Comparison of ENCODE assay signal across 31 cellular contexts in genomic region chr12:84455598-84455997, GRCh38.
"Had no signal": no experiment of that assay in that cellular context is flagged by ENCODE, and none has a peak within 500 bp of the region (broad histone marks: within the 10 kb centered on the region; RNA-seq: fewer than 3 reads in every experiment).

No MANE protein-coding gene starts in this region.

- H3K36me3 ChIP-seq: adrenal gland, Peyer's patch, SJSA1 had no signal

- DNase-seq: activated CD4-positive, alpha-beta T cell treated with anti-CD3 and anti-CD28 coated beads, Interleukin-2, amount 10 ng/mL, durations not matched to agents 24 days and 14 days; activated CD4-positive, alpha-beta T cell treated with anti-CD3 and anti-CD28 coated beads, Interleukin-2, amount 50 U/mL, for 4 hours; activated CD8-positive, alpha-beta T cell treated with anti-CD3 and anti-CD28 coated beads for 36 hours; activated effector memory CD4-positive, alpha-beta T cell treated with anti-CD3 and anti-CD28 coated beads, Interleukin-2, amount 50 U/mL, for 16 hours; activated naive CD4-positive, alpha-beta T cell; activated naive CD4-positive, alpha-beta T cell treated with anti-CD3 and anti-CD28 coated beads, Interleukin-2, amount 50 U/mL, for 16 hours; activated naive CD8-positive, alpha-beta T cell treated with anti-CD3 and anti-CD28 coated beads, Interleukin-2, amount 10 ng/mL, durations not matched to agents 7 days and 5 days; activated T-cell treated with anti-CD3 and anti-CD28 coated beads, Interleukin-2, amount 50 U/mL, for 1 hour; activated T-cell treated with anti-CD3 and anti-CD28 coated beads, Interleukin-2, amount 50 U/mL, for 72 hours; adrenal gland; body of pancreas; central memory CD4-positive, alpha-beta T cell; NCI-H1092 treated with DMSO at 0.1 percent for 48 hours; NCI-H1417; NCI-H146; NCI-H187; NCI-H2029 treated with DMSO at 0.1 percent for 48 hours; NCI-H2107; NCI-H2171; NCI-H510A; NCI-H526; NCI-H748 treated with DMSO at 0.1 percent for 48 hours; NK-92 treated with Interleukin-12 subunit alpha and Interleukin-12 subunit beta, amount 100 ng/mL, for 24 hours; PC-3; Peyer's patch; RPMI8226; SHP77 treated with DMSO at 0.1 percent for 48 hours had no signal

- H3K36me3 Mint-ChIP-seq: activated naive CD8-positive, alpha-beta T cell treated with anti-CD3 and anti-CD28 coated beads, Interleukin-2, amount 10 ng/mL, durations not matched to agents 7 days and 5 days had no signal

- H3K27me3 ChIP-seq: adrenal gland, body of pancreas, Peyer's patch, SJSA1 had no signal

- H3K4me3 ChIP-seq: adrenal gland, body of pancreas, Peyer's patch, SJSA1 had no signal

- H3K27ac ChIP-seq: adrenal gland, body of pancreas, Peyer's patch, SJSA1 had no signal

- H3K4me1 ChIP-seq: adrenal gland, body of pancreas, Peyer's patch, SJSA1 had no signal

- ATAC-seq: activated CD8-positive, alpha-beta T cell treated with anti-CD3 and anti-CD28 coated beads for 36 hours; activated T-cell treated with anti-CD3 and anti-CD28 coated beads, Interleukin-2, amount 50 U/mL, for 72 hours; activated T-helper 17 cell treated with anti-CD3 and anti-CD28 coated beads, Interleukin-2, amount 50 U/mL, for 72 hours; body of pancreas; PC-3 had no signal

- H3K4me3 Mint-ChIP-seq: activated CD4-positive, alpha-beta T cell treated with anti-CD3 and anti-CD28 coated beads, Interleukin-2, amount 10 ng/mL, durations not matched to agents 24 days and 14 days; activated CD8-positive, alpha-beta T cell treated with anti-CD3 and anti-CD28 coated beads for 36 hours; activated naive CD8-positive, alpha-beta T cell treated with anti-CD3 and anti-CD28 coated beads, Interleukin-2, amount 10 ng/mL, durations not matched to agents 7 days and 5 days; activated T-cell treated with anti-CD3 and anti-CD28 coated beads, Interleukin-2, amount 50 U/mL, for 72 hours; activated T-helper 17 cell treated with anti-CD3 and anti-CD28 coated beads, Interleukin-2, amount 50 U/mL, for 72 hours had no signal

- H3K9me3 Mint-ChIP-seq: activated CD4-positive, alpha-beta T cell treated with anti-CD3 and anti-CD28 coated beads, Interleukin-2, amount 10 ng/mL, durations not matched to agents 24 days and 14 days; activated CD8-positive, alpha-beta T cell treated with anti-CD3 and anti-CD28 coated beads for 36 hours; activated naive CD8-positive, alpha-beta T cell treated with anti-CD3 and anti-CD28 coated beads, Interleukin-2, amount 10 ng/mL, durations not matched to agents 7 days and 5 days; activated T-helper 17 cell treated with anti-CD3 and anti-CD28 coated beads, Interleukin-2, amount 50 U/mL, for 72 hours had no signal

- H3K4me1 Mint-ChIP-seq: activated CD4-positive, alpha-beta T cell treated with anti-CD3 and anti-CD28 coated beads, Interleukin-2, amount 10 ng/mL, durations not matched to agents 24 days and 14 days; activated naive CD8-positive, alpha-beta T cell treated with anti-CD3 and anti-CD28 coated beads, Interleukin-2, amount 10 ng/mL, durations not matched to agents 7 days and 5 days; activated T-helper 17 cell treated with anti-CD3 and anti-CD28 coated beads, Interleukin-2, amount 50 U/mL, for 72 hours had no signal

- H3K27ac Mint-ChIP-seq: activated CD4-positive, alpha-beta T cell treated with anti-CD3 and anti-CD28 coated beads, Interleukin-2, amount 10 ng/mL, durations not matched to agents 24 days and 14 days; activated CD8-positive, alpha-beta T cell treated with anti-CD3 and anti-CD28 coated beads for 36 hours; activated naive CD8-positive, alpha-beta T cell treated with anti-CD3 and anti-CD28 coated beads, Interleukin-2, amount 10 ng/mL, durations not matched to agents 7 days and 5 days; activated T-cell treated with anti-CD3 and anti-CD28 coated beads, Interleukin-2, amount 50 U/mL, for 72 hours; activated T-helper 17 cell treated with anti-CD3 and anti-CD28 coated beads, Interleukin-2, amount 50 U/mL, for 72 hours had no signal

- H3K9me3 ChIP-seq: adrenal gland, body of pancreas, Peyer's patch, SJSA1 had no signal

- FAIRE-seq: astrocyte, TTC549 had no signal

- H3K27me3 Mint-ChIP-seq: activated CD4-positive, alpha-beta T cell treated with anti-CD3 and anti-CD28 coated beads, Interleukin-2, amount 10 ng/mL, durations not matched to agents 24 days and 14 days; activated CD8-positive, alpha-beta T cell treated with anti-CD3 and anti-CD28 coated beads for 36 hours; activated naive CD8-positive, alpha-beta T cell treated with anti-CD3 and anti-CD28 coated beads, Interleukin-2, amount 10 ng/mL, durations not matched to agents 7 days and 5 days; activated T-helper 17 cell treated with anti-CD3 and anti-CD28 coated beads, Interleukin-2, amount 50 U/mL, for 72 hours had no signal
